In genomic region chr12:12779529-12779928, GRCh38 we compare ENCODE assay signal across 9 cellular contexts. TPM values are rescaled to one million over a fixed set of nuclear protein-coding genes. Genes with fewer than 3 reads are reported as not detected.
DNase-seq lines count a peak whose midpoint lies in the region; ATAC-seq, FAIRE-seq and TF ChIP-seq lines count a peak whose summit lies in the region.
"Had no signal": no experiment of that assay in that cellular context is flagged by ENCODE, and none has a peak within 500 bp of the region (broad histone marks: within the 10 kb centered on the region; RNA-seq: fewer than 3 reads in every experiment).

No MANE protein-coding gene starts in this region.

- dilution Hi-C loops in endothelial cell of umbilical vein (cut with MboI; ENCODE audit: extremely low pct_ligation_motif_present, low sequenced_read_pairs), result no loop called here

- H3K4me3 ChIP-seq in endothelial cell of umbilical vein (replicated peaks in 1 of 3; ENCODE audit: insufficient read depth in 1 of 3, low read depth in 1 of 3, low read length in 3 of 3) (no peak overlapping the region), parathyroid adenoma (ENCODE audit: low read depth, low read length) (no peak overlapping the region)
- H3K4me3 ChIP-seq: cardiac muscle cell had no signal

- H3K4me3 Mint-ChIP-seq in T-cell, result no peak overlapping the region
- no peak overlapping the region for H3K4me3 Mint-ChIP-seq in activated T-cell treated with anti-CD3 and anti-CD28 coated beads, Interleukin-2, amount 50 U/mL, for 24 hours

- CTCF ChIA-PET in HEK293T (lab: Yijun Ruan, JAX) (interaction anchor here (1.1 to 1.6 kb wide), 4 partner anchors 10 to 43 kb away, joined by 3 to 9 read pairs (median 4); no protein-coding TSS in a partner anchor), endothelial cell of umbilical vein (lab: Charles Lee) (interaction anchor here (0.7 to 2.4 kb wide), 10 partner anchors 10 to 137 kb away, joined by 3 to 25 read pairs (median 3); partner anchors contain the start of gene GPRC5A), T-cell (lab: Charles Lee) (interaction anchor here (0.7 to 1.2 kb wide), 2 partner anchors 33 to 43 kb away, joined by 3 to 4 read pairs; no protein-coding TSS in a partner anchor)

- no peaks in the 10 kb centered on the region for H3K27me3 Mint-ChIP-seq in T-cell
- no peaks in the 10 kb centered on the region for H3K27me3 Mint-ChIP-seq in activated T-cell treated with anti-CD3 and anti-CD28 coated beads, Interleukin-2, amount 50 U/mL, for 24 hours

- no peak for TF ChIP-seq CTCF in endothelial cell of umbilical vein (IDR thresholded peaks at IDR 0.05; ENCODE audit: extremely low read depth in 1 of 2, insufficient read depth in 1 of 2, low read depth in 1 of 2, low read length in 2 of 2)
- no peak for TF ChIP-seq CTCF in parathyroid adenoma (IDR thresholded peaks at IDR 0.05)

- ATAC-seq in T-cell (replicated peaks in 1 of 4) (no peak), GM21423 (IDR thresholded peaks at IDR 0.05; ENCODE audit: unreplicated experiment) (no peak)

- H3K4me2 ChIP-seq in endothelial cell of umbilical vein (ENCODE audit: insufficient read depth, low read length), result peak overlapping the region; percentile 66
- H3K4me2 ChIP-seq in parathyroid adenoma (ENCODE audit: low read length), result no peak overlapping the region

- H3K79me2 ChIP-seq in endothelial cell of umbilical vein (ENCODE audit: control insufficient read depth, insufficient read depth, low read length), result no peaks in the 10 kb centered on the region
- H3K79me2 ChIP-seq in parathyroid adenoma, result no peaks in the 10 kb centered on the region

- no peak overlapping the region for H3K27ac Mint-ChIP-seq in T-cell
- H3K27ac Mint-ChIP-seq in activated T-cell treated with anti-CD3 and anti-CD28 coated beads, Interleukin-2, amount 50 U/mL, for 24 hours, result no peak overlapping the region

- H3K4me1 Mint-ChIP-seq in T-cell, result no peaks in the 10 kb centered on the region
- H3K4me1 Mint-ChIP-seq in activated T-cell treated with anti-CD3 and anti-CD28 coated beads, Interleukin-2, amount 50 U/mL, for 24 hours (ENCODE audit: low read depth), result no peaks in the 10 kb centered on the region

- H3K36me3 Mint-ChIP-seq in T-cell, result peaks cover 3% of the 10 kb centered on the region
- no peaks in the 10 kb centered on the region for H3K36me3 Mint-ChIP-seq in activated T-cell treated with anti-CD3 and anti-CD28 coated beads, Interleukin-2, amount 50 U/mL, for 24 hours (ENCODE audit: low read depth)

- TF ChIP-seq POLR2A in endothelial cell of umbilical vein (IDR thresholded peaks at IDR 0.05; ENCODE audit: low read depth, low read length), result peak; percentile 35

- H3K9ac ChIP-seq in endothelial cell of umbilical vein (replicated peaks; ENCODE audit: extremely low read depth, insufficient read depth, low read length) (peak overlapping the region; percentile 60), parathyroid adenoma (no peak overlapping the region)

- intact Hi-C loops in endothelial cell of umbilical vein (cut with micrococcal nuclease), result loop anchor here (1.0 kb wide), 1 partner anchor 20 kb away; no protein-coding TSS in a partner anchor

- no peaks in the 10 kb centered on the region for H3K9me1 ChIP-seq in endothelial cell of umbilical vein (replicated peaks; ENCODE audit: control insufficient read depth, extremely low read depth, insufficient read depth, low read length)

- H2AFZ ChIP-seq in endothelial cell of umbilical vein (ENCODE audit: low read depth, low read length) (no peak overlapping the region), parathyroid adenoma (no peak overlapping the region)

- H3K9me3 ChIP-seq in endothelial cell of umbilical vein (replicated peaks; ENCODE audit: control insufficient read depth, insufficient read depth, low read length) (no peaks in the 10 kb centered on the region), parathyroid adenoma (ENCODE audit: control insufficient read depth, low read length) (no peaks in the 10 kb centered on the region)

- H3K4me1 ChIP-seq in endothelial cell of umbilical vein (ENCODE audit: control insufficient read depth, extremely low read depth, insufficient read depth, low read length) (peaks cover 36% of the 10 kb centered on the region), parathyroid adenoma (no peaks in the 10 kb centered on the region)

- POLR2A ChIA-PET in HEK293T (lab: Yijun Ruan, JAX), result interaction anchor here (1.3 to 2.5 kb wide), 2 partner anchors 8 to 53 kb away, joined by 5 to 7 read pairs; no protein-coding TSS in a partner anchor
- POLR2A ChIA-PET in endothelial cell of umbilical vein (lab: Charles Lee), result no interaction called here
- POLR2A ChIA-PET in T-cell (lab: Charles Lee), result interaction anchor here in 1 of 2 donors (0.6 kb wide), 1 partner anchor 157 kb away, joined by 3 read pairs; no protein-coding TSS in a partner anchor

- H4K20me1 ChIP-seq in endothelial cell of umbilical vein (replicated peaks; ENCODE audit: control insufficient read depth, extremely low read depth, insufficient read depth, low read length), result no peaks in the 10 kb centered on the region

- H3K27ac ChIP-seq in endothelial cell of umbilical vein (ENCODE audit: insufficient read depth, low read depth, low read length), result peak overlapping the region; percentile 88
- H3K27ac ChIP-seq in parathyroid adenoma, result peak overlapping the region; percentile 27
- H3K27ac ChIP-seq: cardiac muscle cell had no signal

- peak; percentile 81 for FAIRE-seq in endothelial cell of umbilical vein (lab: Jason Lieb, UNC)

- no peak for DNase-seq in HEK293T (ENCODE audit: extremely low spot score)
- peak; percentile 73 for DNase-seq in NCI-H345 (lab: John Stamatoyannopoulos, UW)
- DNase-seq in endothelial cell of umbilical vein (ENCODE audit: low read depth, low spot score), result peak; percentile 95
- DNase-seq in T-cell, result no peak
- DNase-seq in Kasumi-1 (lab: John Stamatoyannopoulos, UW), result no peak
- no peak for DNase-seq in activated T-cell treated with anti-CD3 and anti-CD28 coated beads, Interleukin-2, amount 50 U/mL, for 24 hours

- BruUV-seq in endothelial cell of umbilical vein (replicated peaks; lab: Mats Ljungman, UMichigan), result no TSS peak

- no peaks in the 10 kb centered on the region for H3K36me3 ChIP-seq in endothelial cell of umbilical vein (ENCODE audit: control insufficient read depth in 2 of 2, extremely low read depth in 1 of 2, insufficient read depth in 2 of 2, low read length in 2 of 2)
- H3K36me3 ChIP-seq in parathyroid adenoma (ENCODE audit: control insufficient read depth, insufficient read depth, low read length), result no peaks in the 10 kb centered on the region
- H3K36me3 ChIP-seq: cardiac muscle cell had no signal

- H3K9me3 Mint-ChIP-seq in T-cell, result no peaks in the 10 kb centered on the region
- no peaks in the 10 kb centered on the region for H3K9me3 Mint-ChIP-seq in activated T-cell treated with anti-CD3 and anti-CD28 coated beads, Interleukin-2, amount 50 U/mL, for 24 hours

- no peaks in the 10 kb centered on the region for H3K27me3 ChIP-seq in endothelial cell of umbilical vein (ENCODE audit: control insufficient read depth in 2 of 2, insufficient read depth in 2 of 2, low read length in 2 of 2)
- H3K27me3 ChIP-seq in parathyroid adenoma (ENCODE audit: control insufficient read depth, insufficient read depth, low read length), result no peaks in the 10 kb centered on the region

TF ChIP-seq in HEK293T, 16 proteins besides CTCF, POLR2A, EP300 and RAD21:
- TF ChIP-seq BHLHE40 (IDR thresholded peaks at IDR 0.05; ENCODE audit: borderline replicate concordance), result no peak
- peak; percentile 88 for TF ChIP-seq FOXA1 (IDR thresholded peaks at IDR 0.05)
- no peak for TF ChIP-seq SP1 (IDR thresholded peaks at IDR 0.05)
- no peak for TF ChIP-seq NFRKB (IDR thresholded peaks at IDR 0.05)

TF ChIP-seq in endothelial cell of umbilical vein, 7 proteins besides CTCF, POLR2A, EP300 and RAD21:
- TF ChIP-seq EZH2 (IDR thresholded peaks at IDR 0.05; ENCODE audit: borderline replicate concordance, low read depth, low read length, severe bottlenecking) (no peak), FOS (IDR thresholded peaks at IDR 0.05; ENCODE audit: borderline replicate concordance, insufficient read depth, low read length) (peak; percentile 85), JUN (IDR thresholded peaks at IDR 0.05; ENCODE audit: borderline replicate concordance, insufficient read depth, insufficient read length, low read depth) (peak; percentile 97), GATA2 (IDR thresholded peaks at IDR 0.05; ENCODE audit: insufficient read depth, insufficient read length, low read depth, low read length) (no peak), MAX (IDR thresholded peaks at IDR 0.05; ENCODE audit: insufficient read depth, insufficient read length) (no peak), MYC (IDR thresholded peaks at IDR 0.05; ENCODE audit: low read depth, low read length) (no peak), POLR2AphosphoS5 (IDR thresholded peaks at IDR 0.05; ENCODE audit: insufficient read depth, low read depth, low read length) (peak; percentile 67)
TF ChIP-seq in endothelial cell of umbilical vein: peak in this region for 3.

RNA-seq across cellular contexts. Expression of gene APOLD1, which starts 5.9 kb away (rescaled TPM):
- total RNA-seq in endothelial cell of umbilical vein, result 5.3 and 6.0 TPM in 2 replicates
- 3.3 and 3.7 TPM in 2 replicates for polyA plus RNA-seq in endothelial cell of umbilical vein
- 3.6 and 4.2 TPM in 2 replicates for polyA plus RNA-seq in endothelial cell of umbilical vein (2011; cell fraction: cytosol; rRNA removed)
- polyA plus RNA-seq in endothelial cell of umbilical vein (2011; cell fraction: nucleus; rRNA removed), result 8.6 and 9.6 TPM in 2 replicates
- polyA plus RNA-seq in endothelial cell of umbilical vein (2012), result 4.7 and 6.3 TPM in 2 replicates
- polyA minus RNA-seq in endothelial cell of umbilical vein, result 5.0 and 5.7 TPM in 2 replicates
- 0.72 TPM for polyA minus RNA-seq in endothelial cell of umbilical vein (2011; cell fraction: cytosol; rRNA and poly(A)+ RNA removed)
- polyA minus RNA-seq in endothelial cell of umbilical vein (2011; cell fraction: nucleus; rRNA and poly(A)+ RNA removed), result 14.3 and 15.0 TPM in 2 replicates
- 1 to 10 TPM in 4 of 5 donors, under 1 TPM in 1; 0.82 to 4.7 (median 3.8) TPM for total RNA-seq in T-cell

RNA-seq across cellular contexts. Expression of gene DDX47, which starts 33.6 kb away (rescaled TPM):
- 74.6 and 75.2 TPM in 2 replicates for total RNA-seq in endothelial cell of umbilical vein
- 52.5 and 73.4 TPM in 2 replicates for polyA plus RNA-seq in endothelial cell of umbilical vein
- 71.1 and 74.7 TPM in 2 replicates for polyA plus RNA-seq in endothelial cell of umbilical vein (2011; cell fraction: cytosol; rRNA removed)
- polyA plus RNA-seq in endothelial cell of umbilical vein (2011; cell fraction: nucleus; rRNA removed), result 190 and 261 TPM in 2 replicates
- polyA plus RNA-seq in endothelial cell of umbilical vein (2012), result 71.0 and 96.4 TPM in 2 replicates
- polyA minus RNA-seq in endothelial cell of umbilical vein, result 51.8 and 75.8 TPM in 2 replicates
- polyA minus RNA-seq in endothelial cell of umbilical vein (2011; cell fraction: cytosol; rRNA and poly(A)+ RNA removed), result 33.4 TPM
- polyA minus RNA-seq in endothelial cell of umbilical vein (2011; cell fraction: nucleus; rRNA and poly(A)+ RNA removed), result 80.8 and 105 TPM in 2 replicates
- total RNA-seq in T-cell, result 100 to 1,000 TPM in 2 of 5 donors, 10 to 100 TPM in 3; 60.4 to 141 (median 69.8) TPM

Comparison
In these comparisons a context has a peak if more than half of its experiments do, and no peak if none do; other contexts are left out.
1. DNase-seq: peak in NCI-H345 (single experiment) and endothelial cell of umbilical vein (single experiment); none in HEK293T (single experiment), T-cell (0 of 34), Kasumi-1 (0 of 2) and activated T-cell treated with anti-CD3 and anti-CD28 coated beads, Interleukin-2, amount 50 U/mL, for 24 hours (single experiment).